1 cellular context compared by ENCODE assay signal in genomic region chr11:132171031-132171430, GRCh38.
TF ChIP-seq lines count a peak whose summit lies in the region.

No MANE protein-coding gene starts in this region.

TF ChIP-seq in HepG2, 621 proteins besides CTCF, POLR2A, EP300 and RAD21 (continued from another document):
- TF ChIP-seq HMGXB3 (CRISPR knock-in tag; IDR thresholded peaks at IDR 0.05; ENCODE audit: borderline replicate concordance) (no peak), NCOA2 (CRISPR knock-in tag; IDR thresholded peaks at IDR 0.05) (no peak), TFAP4 (IDR thresholded peaks at IDR 0.05; ENCODE audit: borderline replicate concordance, low read depth) (no peak), GTF2F1 (IDR thresholded peaks at IDR 0.05; ENCODE audit: low read length) (no peak)
